In genomic region chr3:66425566-66425965, GRCh38 we compare ENCODE assay signal across 22 cellular contexts.
DNase-seq lines count a peak whose midpoint lies in the region; ATAC-seq and TF ChIP-seq lines count a peak whose summit lies in the region.
"Had no signal": no experiment of that assay in that cellular context is flagged by ENCODE, and none has a peak within 500 bp of the region (broad histone marks: within the 10 kb centered on the region; RNA-seq: fewer than 3 reads in every experiment).

No MANE protein-coding gene starts in this region.

- H3K36me3 Mint-ChIP-seq in activated CD4-positive, alpha-beta T cell treated with anti-CD3 and anti-CD28 coated beads for 36 hours (ENCODE audit: low read depth), result peaks cover 33% of the 10 kb centered on the region
- peaks cover 57% of the 10 kb centered on the region for H3K36me3 Mint-ChIP-seq in nephron progenitor cell (ENCODE audit: low read depth)
- peaks cover 9% of the 10 kb centered on the region for H3K36me3 Mint-ChIP-seq in stimulated activated memory B cell treated with anti-CD40 and anti-IgM and Interleukin-4, amounts not matched to agents 10 μg/mL and 1 μg/mL and 100 μg/mL, for 72 hours

- H3K9me3 Mint-ChIP-seq in activated CD4-positive, alpha-beta T cell treated with anti-CD3 and anti-CD28 coated beads for 36 hours (ENCODE audit: low read depth), result peaks cover 18% of the 10 kb centered on the region
- peaks cover 38% of the 10 kb centered on the region for H3K9me3 Mint-ChIP-seq in nephron progenitor cell
- peaks cover 16% of the 10 kb centered on the region for H3K9me3 Mint-ChIP-seq in stimulated activated memory B cell treated with anti-CD40 and anti-IgM and Interleukin-4, amounts not matched to agents 10 μg/mL and 1 μg/mL and 100 μg/mL, for 72 hours

- DNase-seq in activated CD4-positive, alpha-beta T cell treated with anti-CD3 and anti-CD28 coated beads for 36 hours, result no peak
- no peak for DNase-seq in activated CD4-positive, alpha-beta T cell treated with anti-CD3 and anti-CD28 coated beads for 48 hours
- DNase-seq in caudate nucleus (lab: John Stamatoyannopoulos, UW) (peak in 3 of 61 donors; percentile 9 to 32 (median 13)), nephron progenitor cell (no peak), thoracic aorta (ENCODE audit: low spot score) (no peak), NCI-H2227 (lab: John Stamatoyannopoulos, UW; ENCODE audit: unreplicated experiment) (no peak)
- DNase-seq: 8988T; activated CD4-positive, alpha-beta memory T cell treated with anti-CD3 and anti-CD28 coated beads, Interleukin-2, amount 10 ng/mL, durations not matched to agents 7 days and 5 days; activated T-cell treated with anti-CD3 and anti-CD28 coated beads, Interleukin-2, amount 50 U/mL, for 24 hours; central memory CD4-positive, alpha-beta T cell; effector CD8-positive, alpha-beta T cell; immature natural killer cell; NCI-H1092 treated with DMSO at 0.1 percent for 48 hours; NCI-H2081; NCI-H524 treated with DMSO at 0.1 percent for 48 hours; SHP77 treated with DMSO at 0.1 percent for 48 hours; stimulated activated CD4-positive, alpha-beta T cell treated with anti-CD3 and anti-CD28 coated beads, Interleukin-1b, Interleukin-23, amount 100 ng/mL, for 48 hours; WERI-Rb-1 had no signal

- H3K9me3 ChIP-seq in thoracic aorta, result no peaks in the 10 kb centered on the region

- H3K4me3 ChIP-seq in thoracic aorta, result no peak overlapping the region

- H3K27ac ChIP-seq in caudate nucleus (ENCODE audit: low read depth, low read length), result peak overlapping the region; percentile 42
- H3K27ac ChIP-seq in thoracic aorta, result peak overlapping the region; percentile 24 to 25
- H3K27ac ChIP-seq: WERI-Rb-1 had no signal

- H3K4me3 Mint-ChIP-seq in activated CD4-positive, alpha-beta T cell treated with anti-CD3 and anti-CD28 coated beads for 36 hours, result no peak overlapping the region
- no peak overlapping the region for H3K4me3 Mint-ChIP-seq in nephron progenitor cell
- H3K4me3 Mint-ChIP-seq in stimulated activated memory B cell treated with anti-CD40 and anti-IgM and Interleukin-4, amounts not matched to agents 10 μg/mL and 1 μg/mL and 100 μg/mL, for 72 hours, result no peak overlapping the region
- H3K4me3 Mint-ChIP-seq: activated CD4-positive, alpha-beta memory T cell treated with anti-CD3 and anti-CD28 coated beads, Interleukin-2, amount 10 ng/mL, durations not matched to agents 7 days and 5 days; activated T-cell treated with anti-CD3 and anti-CD28 coated beads, Interleukin-2, amount 50 U/mL, for 24 hours; immature natural killer cell; mesothelial cell of epicardium; T-helper 1 cell treated with Interleukin-12 subunit alpha and Interleukin-12 subunit beta and Interleukin-4 antibody, amounts not matched to agents 30 μg/mL and 1 μg/mL, for 36 hours had no signal

- no peak for ATAC-seq in activated CD4-positive, alpha-beta T cell treated with anti-CD3 and anti-CD28 coated beads for 36 hours
- no peak for ATAC-seq in thoracic aorta (ENCODE audit: insufficient number of reproducible peaks, low FRiP score, low read depth)
- no peak for ATAC-seq in stimulated activated memory B cell treated with anti-CD40 and anti-IgM and Interleukin-4, amounts not matched to agents 10 μg/mL and 1 μg/mL and 100 μg/mL, for 72 hours
- no peak for ATAC-seq in GM18520 (IDR thresholded peaks at IDR 0.05; ENCODE audit: unreplicated experiment)

- no peaks in the 10 kb centered on the region for H3K27me3 ChIP-seq in thoracic aorta (replicated peaks; ENCODE audit: insufficient read depth)

- no peaks in the 10 kb centered on the region for H3K27me3 Mint-ChIP-seq in activated CD4-positive, alpha-beta T cell treated with anti-CD3 and anti-CD28 coated beads for 36 hours
- H3K27me3 Mint-ChIP-seq in nephron progenitor cell (ENCODE audit: low read depth, poor library complexity), result no peaks in the 10 kb centered on the region
- H3K27me3 Mint-ChIP-seq in stimulated activated memory B cell treated with anti-CD40 and anti-IgM and Interleukin-4, amounts not matched to agents 10 μg/mL and 1 μg/mL and 100 μg/mL, for 72 hours, result no peaks in the 10 kb centered on the region
- H3K27me3 Mint-ChIP-seq: activated CD4-positive, alpha-beta memory T cell treated with anti-CD3 and anti-CD28 coated beads, Interleukin-2, amount 10 ng/mL, durations not matched to agents 7 days and 5 days; activated T-cell treated with anti-CD3 and anti-CD28 coated beads, Interleukin-2, amount 50 U/mL, for 24 hours had no signal

- peaks cover 20% of the 10 kb centered on the region for H3K4me1 Mint-ChIP-seq in activated CD4-positive, alpha-beta T cell treated with anti-CD3 and anti-CD28 coated beads for 36 hours
- H3K4me1 Mint-ChIP-seq in nephron progenitor cell, result peaks cover 60% of the 10 kb centered on the region
- H3K4me1 Mint-ChIP-seq in stimulated activated memory B cell treated with anti-CD40 and anti-IgM and Interleukin-4, amounts not matched to agents 10 μg/mL and 1 μg/mL and 100 μg/mL, for 72 hours, result no peaks in the 10 kb centered on the region

- peak overlapping the region; percentile 4 for H3K27ac Mint-ChIP-seq in activated CD4-positive, alpha-beta T cell treated with anti-CD3 and anti-CD28 coated beads for 36 hours
- peak overlapping the region; percentile 94 for H3K27ac Mint-ChIP-seq in nephron progenitor cell
- no peak overlapping the region for H3K27ac Mint-ChIP-seq in stimulated activated memory B cell treated with anti-CD40 and anti-IgM and Interleukin-4, amounts not matched to agents 10 μg/mL and 1 μg/mL and 100 μg/mL, for 72 hours
- H3K27ac Mint-ChIP-seq: activated CD4-positive, alpha-beta memory T cell treated with anti-CD3 and anti-CD28 coated beads, Interleukin-2, amount 10 ng/mL, durations not matched to agents 7 days and 5 days; immature natural killer cell; mesothelial cell of epicardium; T-helper 1 cell treated with Interleukin-12 subunit alpha and Interleukin-12 subunit beta and Interleukin-4 antibody, amounts not matched to agents 30 μg/mL and 1 μg/mL, for 36 hours had no signal

- TF ChIP-seq CTCF in nephron progenitor cell (IDR thresholded peaks at IDR 0.05) (no peak), thoracic aorta (IDR thresholded peaks at IDR 0.05) (no peak)

- POLR2A ChIA-PET in activated CD4-positive, alpha-beta T cell treated with anti-CD3 and anti-CD28 coated beads for 36 hours (lab: Charles Lee), result no interaction called here

- intact Hi-C loops in activated CD4-positive, alpha-beta T cell treated with anti-CD3 and anti-CD28 coated beads for 36 hours (cut with DNase I, micrococcal nuclease), result no loop called here

- H3K4me1 ChIP-seq in thoracic aorta (ENCODE audit: control insufficient read depth in 1 of 2, low read depth in 2 of 2), result peaks cover 27 to 66% of the 10 kb centered on the region in 2 donors

- CTCF ChIA-PET in activated CD4-positive, alpha-beta T cell treated with anti-CD3 and anti-CD28 coated beads for 36 hours (lab: Charles Lee), result interaction anchor here (0.8 kb wide), 1 partner anchor 403 kb away, joined by 3 read pairs; no protein-coding TSS in a partner anchor

- no peaks in the 10 kb centered on the region for H3K36me3 ChIP-seq in thoracic aorta
- H3K36me3 ChIP-seq: WERI-Rb-1 had no signal
